Comparison of ENCODE assay signal across 23 cellular contexts in the genomic region with DNA sequence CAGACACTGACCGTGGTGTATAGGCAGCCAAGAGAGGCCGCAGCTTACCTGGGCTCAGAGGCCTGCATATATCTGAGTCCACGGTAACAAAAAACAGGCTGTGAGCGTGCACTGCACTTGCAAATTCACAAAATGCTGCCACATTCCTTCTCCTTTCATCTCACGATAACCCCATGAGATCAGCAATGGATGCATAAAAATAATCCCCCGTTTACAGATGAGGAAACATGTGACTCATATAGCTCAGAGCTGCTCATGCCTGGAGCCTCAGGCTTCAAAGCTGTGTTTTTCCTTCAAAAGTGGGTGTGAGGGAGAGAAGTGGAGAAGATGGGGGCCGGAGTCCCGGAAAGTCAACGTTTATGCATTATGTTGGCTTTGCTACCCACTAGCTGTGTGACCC.
DNase-seq lines count a peak whose midpoint lies in the region; ATAC-seq and TF ChIP-seq lines count a peak whose summit lies in the region.
"Had no signal": no experiment of that assay in that cellular context is flagged by ENCODE, and none has a peak within 500 bp of the region (broad histone marks: within the 10 kb centered on the region; RNA-seq: fewer than 3 reads in every experiment).

No MANE protein-coding gene starts in this region.

- H3K27me3 ChIP-seq in A673 (replicated peaks; ENCODE audit: insufficient read depth, low read depth, low read length, poor library complexity) = peaks cover 15% of the 10 kb centered on the region
- H3K27me3 ChIP-seq in fibroblast of lung (ENCODE audit: control insufficient read depth, insufficient read depth, low read length) = no peaks in the 10 kb centered on the region
- peaks cover 0 to 46% (median 10%) of the 10 kb centered on the region in 45 donors for H3K27me3 ChIP-seq in dorsolateral prefrontal cortex
- H3K27me3 ChIP-seq: right atrium auricular region had no signal

- no peak overlapping the region for H3K27ac ChIP-seq in A673 (ENCODE audit: low read depth, low read length, poor library complexity, severe bottlenecking)
- peak overlapping the region; percentile 72 for H3K27ac ChIP-seq in fibroblast of lung (ENCODE audit: insufficient read depth, low read length)
- no peak overlapping the region for H3K27ac ChIP-seq in dorsolateral prefrontal cortex
- H3K27ac ChIP-seq: right atrium auricular region had no signal

- no peak overlapping the region for H2AFZ ChIP-seq in fibroblast of lung (ENCODE audit: low read length)

- TF ChIP-seq CTCF in A673 (conservative IDR thresholded peaks at IDR 0.05; ENCODE audit: low read depth, low read length) = no peak
- no peak for TF ChIP-seq CTCF in fibroblast of lung (conservative IDR thresholded peaks at IDR 0.05 in 1 of 2, IDR thresholded peaks at IDR 0.05 in 1 of 2; ENCODE audit: low read depth in 1 of 2, low read length in 2 of 2)
- no peak for TF ChIP-seq CTCF in dorsolateral prefrontal cortex (IDR thresholded peaks at IDR 0.05 in 54 of 56, conservative IDR thresholded peaks at IDR 0.05 in 2 of 56; ENCODE audit: low read depth in 1 of 56, partially characterized antibody in 56 of 56)

- no TSS peak for BruUV-seq in A673 (replicated peaks; lab: Mats Ljungman, UMichigan)

- peaks cover 8% of the 10 kb centered on the region for H3K4me1 ChIP-seq in A673 (ENCODE audit: insufficient read depth, low read length, poor library complexity, severe bottlenecking)
- H3K4me1 ChIP-seq in fibroblast of lung (ENCODE audit: control insufficient read depth, extremely low read depth, insufficient read depth, low read length) = peaks cover 28% of the 10 kb centered on the region
- H3K4me1 ChIP-seq: right atrium auricular region had no signal

- no peak overlapping the region for H3K9ac ChIP-seq in fibroblast of lung (ENCODE audit: insufficient read depth, low read length)

- CTCF ChIA-PET in A673 (lab: Charles Lee) = no interaction called here

- H3K36me3 ChIP-seq in A673 (ENCODE audit: insufficient read depth, low read length, poor library complexity, severe bottlenecking) (no peaks in the 10 kb centered on the region), fibroblast of lung (ENCODE audit: control insufficient read depth, insufficient read depth, low read length) (no peaks in the 10 kb centered on the region)
- H3K36me3 ChIP-seq: right atrium auricular region had no signal

- POLR2A ChIA-PET in A673 (lab: Charles Lee; ENCODE audit: low non-redundant PET) = no interaction called here

- ATAC-seq in GM21390 (IDR thresholded peaks at IDR 0.05; ENCODE audit: unreplicated experiment) (no peak), HG03159 (IDR thresholded peaks at IDR 0.05; ENCODE audit: unreplicated experiment) (no peak)

- intact Hi-C loops in A673 (cut with micrococcal nuclease; ENCODE audit: unreplicated experiment) = no loop called here
- intact Hi-C loops in dorsolateral prefrontal cortex (cut with DNase I) = no loop called here

- peak overlapping the region; percentile 36 for H3K4me2 ChIP-seq in fibroblast of lung (ENCODE audit: extremely low read depth, insufficient read depth, low read length)

- no peaks in the 10 kb centered on the region for H4K20me1 ChIP-seq in fibroblast of lung (ENCODE audit: control insufficient read depth, extremely low read depth, insufficient read depth, low read length)

- H3K79me2 ChIP-seq in fibroblast of lung (ENCODE audit: control insufficient read depth, insufficient read depth, low read length) = no peaks in the 10 kb centered on the region

- H3K9me3 ChIP-seq in A673 (ENCODE audit: low read depth, low read length, poor library complexity, severe bottlenecking) = no peaks in the 10 kb centered on the region
- H3K9me3 ChIP-seq in fibroblast of lung (ENCODE audit: control insufficient read depth, insufficient read depth, low read depth, low read length) = no peaks in the 10 kb centered on the region
- H3K9me3 ChIP-seq: right atrium auricular region had no signal

- no peak overlapping the region for H3K4me3 ChIP-seq in A673 (ENCODE audit: low read depth, low read length, poor library complexity, severe bottlenecking)
- H3K4me3 ChIP-seq in fibroblast of lung (replicated peaks in 1 of 4; ENCODE audit: control extremely low read depth in 1 of 4, insufficient read depth in 1 of 4, low read depth in 3 of 4, low read length in 4 of 4) = no peak overlapping the region
- H3K4me3 ChIP-seq in dorsolateral prefrontal cortex = no peak overlapping the region
- H3K4me3 ChIP-seq: right atrium auricular region had no signal

- DNase-seq in A673 (ENCODE audit: low spot score) (peak; percentile 21), GM04503 (ENCODE audit: low read depth) (peak; percentile 36), T1000 (lab: John Stamatoyannopoulos, UW) (peak; percentile 31), fibroblast of lung (ENCODE audit: low read depth in 2 of 2) (peak; percentile 61 to 84), cerebellar nuclear complex (lab: John Stamatoyannopoulos, UW) (no peak), dorsolateral prefrontal cortex (no peak)
- DNase-seq: activated CD4-positive, alpha-beta T cell treated with anti-CD3 and anti-CD28 coated beads, Interleukin-2, amount 10 ng/mL, durations not matched to agents 7 days and 5 days; activated CD8-positive, alpha-beta memory T cell treated with anti-CD3 and anti-CD28 coated beads, Interleukin-2, amount 50 U/mL, for 4 hours; activated effector memory CD4-positive, alpha-beta T cell treated with Interleukin-2 at 50 U/mL for 16 hours; amniotic stem cell; CD8-positive, alpha-beta memory T cell; central memory CD4-positive, alpha-beta T cell; DND-41; effector CD8-positive, alpha-beta T cell; H9; hippocampal formation; NCI-H187 treated with DMSO at 0.1 percent for 48 hours; NCI-H446 treated with DMSO at 0.1 percent for 48 hours; NK-92 treated with Interleukin-12 subunit alpha and Interleukin-12 subunit beta, amount 100 ng/mL, for 24 hours; RPMI8226 had no signal

Comparison
In these comparisons a context has a peak if more than half of its experiments do, and no peak if none do; other contexts are left out.
1. DNase-seq: peak in A673 (single experiment), GM04503 (single experiment), T1000 (single experiment) and fibroblast of lung (2 of 2); none in cerebellar nuclear complex (0 of 2) and dorsolateral prefrontal cortex (0 of 10).